ENCODE assay signal across 20 cellular contexts in genomic region chr4:108965031-108965430, GRCh38.
"Had no signal": no experiment of that assay in that cellular context is flagged by ENCODE, and none has a peak within 500 bp of the region (broad histone marks: within the 10 kb centered on the region; RNA-seq: fewer than 3 reads in every experiment).

No MANE protein-coding gene starts in this region.

- ATAC-seq: activated CD8-positive, alpha-beta T cell treated with anti-CD3 and anti-CD28 coated beads, Interleukin-2, amount 10 ng/mL, durations not matched to agents 7 days and 5 days; left lobe of liver; natural killer cell treated with Interleukin-12 subunit alpha and Interleukin-12 subunit beta and Interleukin-15 and Interleukin-18, amount 100 ng/mL, for 72 hours; T-cell; upper lobe of right lung had no signal

- H3K36me3 ChIP-seq: colonic mucosa, esophagus squamous epithelium, heart right ventricle, neutrophil, ovary, prostate gland, thyroid gland, upper lobe of right lung, WERI-Rb-1 had no signal

- H3K9me3 ChIP-seq: colonic mucosa, esophagus squamous epithelium, heart right ventricle, neutrophil, ovary, prostate gland, thyroid gland, upper lobe of right lung had no signal

- H3K4me1 ChIP-seq: colonic mucosa, esophagus squamous epithelium, prostate gland, thyroid gland, upper lobe of right lung had no signal

- H3K4me3 ChIP-seq: colonic mucosa, esophagus squamous epithelium, heart right ventricle, ovary, prostate gland, thyroid gland, upper lobe of right lung had no signal

- DNase-seq: activated CD4-positive, alpha-beta T cell treated with anti-CD3 and anti-CD28 coated beads, Interleukin-2, amount 10 ng/mL, durations not matched to agents 7 days and 5 days; activated CD4-positive, CD25-positive, alpha-beta regulatory T cell treated with anti-CD3 and anti-CD28 coated beads, Interleukin-2, amount 50 U/mL, for 72 hours; activated CD8-positive, alpha-beta T cell treated with anti-CD3 and anti-CD28 coated beads, Interleukin-2, amount 10 ng/mL, durations not matched to agents 7 days and 5 days; activated T-cell treated with anti-CD3 and anti-CD28 coated beads, Interleukin-2, amount 50 U/mL, for 1 hour; amniotic stem cell; colonic mucosa; esophagus squamous epithelium; heart right ventricle; kidney; ovary; stimulated activated CD4-positive, alpha-beta T cell treated with anti-CD3 and anti-CD28 coated beads, Interleukin-1b, Interleukin-23, amount 100 ng/mL, for 48 hours; substantia nigra; T-cell; thyroid gland; upper lobe of right lung; WERI-Rb-1 had no signal

- H3K27me3 ChIP-seq: colonic mucosa, esophagus squamous epithelium, heart right ventricle, neutrophil, ovary, thyroid gland, upper lobe of right lung had no signal

- H3K27ac ChIP-seq: colonic mucosa, esophagus squamous epithelium, heart right ventricle, neutrophil, ovary, prostate gland, thyroid gland, upper lobe of right lung, WERI-Rb-1 had no signal
